In genomic region chr4:48108309-48109073, GRCh38 we compare ENCODE assay signal across 21 cellular contexts. TPM values are rescaled to one million over a fixed set of nuclear protein-coding genes. Genes with fewer than 3 reads are reported as not detected.
A peak's percentile ranks its signal among the peaks of the same experiment; 100 is the strongest.
DNase-seq lines count a peak whose midpoint lies in the region; ATAC-seq and TF ChIP-seq lines count a peak whose summit lies in the region.
"Had no signal": no experiment of that assay in that cellular context is flagged by ENCODE, and none has a peak within 500 bp of the region (broad histone marks: within the 10 kb centered on the region; RNA-seq: fewer than 3 reads in every experiment).

No MANE protein-coding gene starts in this region.

- no peak overlapping the region for H2BK15ac ChIP-seq in mesenchymal stem cell (ENCODE audit: low read depth, poor library complexity, severe bottlenecking)

- no peak overlapping the region for H3K27ac ChIP-seq in mesenchymal stem cell (ENCODE audit: low read length, poor library complexity, severe bottlenecking)
- no peak overlapping the region for H3K27ac ChIP-seq in RWPE1
- H3K27ac ChIP-seq: A549, SK-N-MC had no signal

- no peak overlapping the region for H3K23ac ChIP-seq in mesenchymal stem cell (ENCODE audit: low read length in 2 of 2)

- H3K4me1 ChIP-seq in mesenchymal stem cell (ENCODE audit: control insufficient read depth, insufficient read depth, low read depth, low read length) = no peaks in the 10 kb centered on the region
- H3K4me1 ChIP-seq: A549 had no signal

- H2BK5ac ChIP-seq in mesenchymal stem cell (ENCODE audit: low read depth, low read length, poor library complexity, severe bottlenecking) = no peak overlapping the region

- no peaks in the 10 kb centered on the region for H3K79me1 ChIP-seq in mesenchymal stem cell (replicated peaks; ENCODE audit: low read length, poor library complexity, severe bottlenecking)

- no peaks in the 10 kb centered on the region for H3K36me3 ChIP-seq in mesenchymal stem cell (ENCODE audit: control insufficient read depth in 1 of 2, insufficient read depth in 2 of 2, low read depth in 1 of 2, low read length in 2 of 2)

- no peaks in the 10 kb centered on the region for H3K9me3 ChIP-seq in mesenchymal stem cell (ENCODE audit: control insufficient read depth, low read length)
- H3K9me3 ChIP-seq: A549 had no signal

- POLR2A ChIA-PET in RWPE1 (lab: Yijun Ruan, JAX; ENCODE audit: low non-redundant PET) = no interaction called here

- no peak overlapping the region for H3K9ac ChIP-seq in mesenchymal stem cell (ENCODE audit: low read length)

- DNase-seq in EH (ENCODE audit: low read depth) = peak; percentile 11
- no peak for DNase-seq in immature natural killer cell
- DNase-seq in mesenchymal stem cell = peak; percentile 7
- no peak for DNase-seq in RWPE1 (ENCODE audit: low spot score)
- DNase-seq in stimulated activated naive CD8-positive, alpha-beta T cell treated with anti-CD3 and anti-CD28 coated beads, Interleukin-15, amount 100 ng/mL, for 72 hours = no peak
- DNase-seq: CD4-positive, CD25-positive, alpha-beta regulatory T cell; DMS79 treated with DMSO at 0.1 percent for 48 hours; Karpas-422; MV-4-11; NCI-H1105 treated with DMSO at 0.1 percent for 48 hours; NCI-H2081; NCI-H2171; NCI-H526 treated with DMSO at 0.1 percent for 48 hours; OCI-M1; Right ventricle myocardium superior had no signal

- peaks cover 40 to 70% (median 49%) of the 10 kb centered on the region in 3 donors for H3K36me3 Mint-ChIP-seq in immature natural killer cell

- H3K4me2 ChIP-seq in mesenchymal stem cell (ENCODE audit: low read length, poor library complexity, severe bottlenecking) = no peak overlapping the region
- H3K4me2 ChIP-seq: A549 had no signal

- no peaks in the 10 kb centered on the region for H3K27me3 ChIP-seq in mesenchymal stem cell (ENCODE audit: control insufficient read depth in 1 of 2, insufficient read depth in 1 of 2, low read length in 2 of 2)

- no peak overlapping the region for H3K18ac ChIP-seq in mesenchymal stem cell (ENCODE audit: low read depth in 1 of 2, low read length in 2 of 2)

- no peak overlapping the region for H2AK5ac ChIP-seq in mesenchymal stem cell (ENCODE audit: low read length, severe bottlenecking)

- no peak overlapping the region for H4K8ac ChIP-seq in mesenchymal stem cell (ENCODE audit: low read length)

- ATAC-seq in SK-N-SH treated with all-trans-retinoic acid at 6 μM for 48 hours = peak; percentile 13
- ATAC-seq in stimulated activated naive CD8-positive, alpha-beta T cell treated with anti-CD3 and anti-CD28 coated beads, Interleukin-15, amount 100 ng/mL, for 72 hours = no peak
- ATAC-seq in GM21576 (IDR thresholded peaks at IDR 0.05; ENCODE audit: unreplicated experiment) = no peak
- ATAC-seq in HG03442 (IDR thresholded peaks at IDR 0.05; ENCODE audit: unreplicated experiment) = no peak

- no peaks in the 10 kb centered on the region for H3K9me3 Mint-ChIP-seq in immature natural killer cell
- H3K9me3 Mint-ChIP-seq in stimulated activated naive CD8-positive, alpha-beta T cell treated with anti-CD3 and anti-CD28 coated beads, Interleukin-15, amount 100 ng/mL, for 72 hours = peaks cover 0 to 12% of the 10 kb centered on the region in 2 donors
- H3K9me3 Mint-ChIP-seq: CD4-positive, CD25-positive, alpha-beta regulatory T cell had no signal

- WGBS in mesenchymal stem cell = no CpG with 5 or more reads among the region's 2 CpGs

- H2BK120ac ChIP-seq in mesenchymal stem cell (ENCODE audit: low read depth, low read length) = no peak overlapping the region

- H3K27me3 Mint-ChIP-seq in immature natural killer cell (ENCODE audit: low read depth in 3 of 3) = peaks cover 0 to 4% (median 0%) of the 10 kb centered on the region in 3 donors
- no peaks in the 10 kb centered on the region for H3K27me3 Mint-ChIP-seq in stimulated activated naive CD8-positive, alpha-beta T cell treated with anti-CD3 and anti-CD28 coated beads, Interleukin-15, amount 100 ng/mL, for 72 hours
- H3K27me3 Mint-ChIP-seq: CD4-positive, CD25-positive, alpha-beta regulatory T cell had no signal

- CTCF ChIA-PET in RWPE1 (lab: Yijun Ruan, JAX) = no interaction called here

- TF ChIP-seq CTCF in RWPE1 (conservative IDR thresholded peaks at IDR 0.05; ENCODE audit: low read depth) = no peak

- no peak overlapping the region for H3K14ac ChIP-seq in mesenchymal stem cell (ENCODE audit: low read length in 2 of 2)

- peak overlapping the region; percentile 27 to 98 (median 53) for H3K4me3 Mint-ChIP-seq in immature natural killer cell
- H3K4me3 Mint-ChIP-seq in stimulated activated naive CD8-positive, alpha-beta T cell treated with anti-CD3 and anti-CD28 coated beads, Interleukin-15, amount 100 ng/mL, for 72 hours = no peak overlapping the region

- no peak overlapping the region for H4K91ac ChIP-seq in mesenchymal stem cell (ENCODE audit: low read length)

- H3K4me1 Mint-ChIP-seq in immature natural killer cell = peaks cover 73 to 89% of the 10 kb centered on the region in 2 donors
- H3K4me1 Mint-ChIP-seq in stimulated activated naive CD8-positive, alpha-beta T cell treated with anti-CD3 and anti-CD28 coated beads, Interleukin-15, amount 100 ng/mL, for 72 hours = peaks cover 55% of the 10 kb centered on the region

- no peak overlapping the region for H3K4ac ChIP-seq in mesenchymal stem cell (ENCODE audit: low read depth in 1 of 2, low read length in 2 of 2)

- no peak overlapping the region for H2AFZ ChIP-seq in mesenchymal stem cell (ENCODE audit: low read depth, low read length)

- H3K4me3 ChIP-seq in mesenchymal stem cell (ENCODE audit: insufficient read depth in 1 of 2, low read depth in 1 of 2, low read length in 2 of 2) = no peak overlapping the region
- H3K4me3 ChIP-seq: A549, SK-N-MC had no signal

- H3K27ac Mint-ChIP-seq in immature natural killer cell = peak overlapping the region; percentile 34 to 97 (median 72)
- H3K27ac Mint-ChIP-seq in stimulated activated naive CD8-positive, alpha-beta T cell treated with anti-CD3 and anti-CD28 coated beads, Interleukin-15, amount 100 ng/mL, for 72 hours = no peak overlapping the region

- no peak overlapping the region for H2BK12ac ChIP-seq in mesenchymal stem cell (ENCODE audit: low read length in 2 of 2)

TF ChIP-seq in SK-N-SH treated with all-trans-retinoic acid at 6 μM for 48 hours, 23 proteins besides CTCF, POLR2A, EP300 and RAD21:
- no peak for TF ChIP-seq CSDC2 (CRISPR knock-in tag; IDR thresholded peaks at IDR 0.05)
- TF ChIP-seq GLIS3 (CRISPR knock-in tag; IDR thresholded peaks at IDR 0.05) = no peak
- no peak for TF ChIP-seq SNAI2 (CRISPR knock-in tag; IDR thresholded peaks at IDR 0.05)
- no peak for TF ChIP-seq BACH2 (CRISPR knock-in tag; IDR thresholded peaks at IDR 0.05; ENCODE audit: borderline replicate concordance)
- no peak for TF ChIP-seq ISL1 (CRISPR knock-in tag; IDR thresholded peaks at IDR 0.05)
- no peak for TF ChIP-seq ZFP3 (CRISPR knock-in tag; IDR thresholded peaks at IDR 0.05)
- TF ChIP-seq PPARA (CRISPR knock-in tag; IDR thresholded peaks at IDR 0.05; ENCODE audit: borderline replicate concordance) = no peak
- no peak for TF ChIP-seq RARB (CRISPR knock-in tag; IDR thresholded peaks at IDR 0.05)
- TF ChIP-seq POU6F1 (CRISPR knock-in tag; IDR thresholded peaks at IDR 0.05; ENCODE audit: borderline replicate concordance, low read depth) = no peak
- no peak for TF ChIP-seq TOX (CRISPR knock-in tag; IDR thresholded peaks at IDR 0.05; ENCODE audit: borderline replicate concordance)
- no peak for TF ChIP-seq CSRNP3 (CRISPR knock-in tag; IDR thresholded peaks at IDR 0.05)
- no peak for TF ChIP-seq TCF4 (CRISPR knock-in tag; IDR thresholded peaks at IDR 0.05; ENCODE audit: borderline replicate concordance)

RNA-seq across cellular contexts. Expression of gene TXK, which starts 25.6 kb away (rescaled TPM):
- polyA plus RNA-seq in immature natural killer cell = 100 to 1,000 TPM; 176 to 314 (median 243) TPM
- 0.88 TPM for polyA plus RNA-seq in mesenchymal stem cell (2013, experiment 1 of 2)
- 1.1 TPM for polyA plus RNA-seq in mesenchymal stem cell (2013, experiment 2 of 2)
- polyA plus RNA-seq: H1 had no signal

Comparison
In these comparisons a context has a peak if more than half of its experiments do, and no peak if none do; other contexts are left out.
1. DNase-seq: peak in EH (single experiment) and mesenchymal stem cell (single experiment); none in immature natural killer cell (0 of 3), RWPE1 (single experiment) and stimulated activated naive CD8-positive, alpha-beta T cell treated with anti-CD3 and anti-CD28 coated beads, Interleukin-15, amount 100 ng/mL, for 72 hours (0 of 2).
2. H3K27ac Mint-ChIP-seq: peak in immature natural killer cell (6 of 6); none in stimulated activated naive CD8-positive, alpha-beta T cell treated with anti-CD3 and anti-CD28 coated beads, Interleukin-15, amount 100 ng/mL, for 72 hours (0 of 2).
3. H3K4me3 Mint-ChIP-seq: peak in immature natural killer cell (5 of 5); none in stimulated activated naive CD8-positive, alpha-beta T cell treated with anti-CD3 and anti-CD28 coated beads, Interleukin-15, amount 100 ng/mL, for 72 hours (0 of 2).